ENCODE assay signal across 8 cellular contexts in genomic region chr15:75451202-75451673, GRCh38. TPM values are rescaled to one million over a fixed set of nuclear protein-coding genes. Genes with fewer than 3 reads are reported as not detected.
DNase-seq lines count a peak whose midpoint lies in the region; ATAC-seq and TF ChIP-seq lines count a peak whose summit lies in the region.

No MANE protein-coding gene starts in this region.

- H3K36me3 ChIP-seq in BJ (ENCODE audit: control insufficient read depth, insufficient read depth, low read length) (no peaks in the 10 kb centered on the region), Loucy (ENCODE audit: insufficient read depth, low read length) (peaks cover 8% of the 10 kb centered on the region; the same call in 1 of the 2 replicates), ectodermal cell (ENCODE audit: control insufficient read depth, insufficient read depth, low read length) (no peaks in the 10 kb centered on the region)

- H3K4me2 ChIP-seq in Loucy (ENCODE audit: low read depth, low read length, poor library complexity, severe bottlenecking), result peak overlapping the region; percentile 48

- 0% methylated on average over 30 to 39 of the region's 45 CpGs for WGBS in ectodermal cell, 2 experiments

- peak overlapping the region; percentile 97 for H3K9ac ChIP-seq in Loucy (ENCODE audit: low read depth, low read length, poor library complexity, severe bottlenecking)

- no peaks in the 10 kb centered on the region for H3K9me3 Mint-ChIP-seq in nephron

- peaks cover 16% of the 10 kb centered on the region for H3F3A ChIP-seq in Loucy (ENCODE audit: low read depth)

- CTCF ChIA-PET in BJ (lab: Yijun Ruan, JAX), result no interaction called here

- no peaks in the 10 kb centered on the region for H3K27me3 Mint-ChIP-seq in nephron (ENCODE audit: low read depth)

- peak overlapping the region; percentile 92 for H3K27ac ChIP-seq in ectodermal cell (ENCODE audit: insufficient read depth, low read depth, low read length, poor library complexity, severe bottlenecking)

- H3K4me1 ChIP-seq in Loucy (ENCODE audit: insufficient read depth, low read length, poor library complexity, severe bottlenecking) (peaks cover 40% of the 10 kb centered on the region), ectodermal cell (ENCODE audit: control insufficient read depth, insufficient read depth, low read length) (peaks cover 3% of the 10 kb centered on the region)

- peaks cover 24% of the 10 kb centered on the region for H3K4me1 Mint-ChIP-seq in nephron

- no peak for ATAC-seq in GM18909 (IDR thresholded peaks at IDR 0.05; ENCODE audit: poor library complexity, unreplicated experiment)

- H3K4me3 Mint-ChIP-seq in nephron, result peak overlapping the region; percentile 93 to 98 (median 95)

- POLR2A ChIA-PET in BJ (lab: Charles Lee), result no interaction called here

- TF ChIP-seq CTCF in BJ (IDR thresholded peaks at IDR 0.05; ENCODE audit: insufficient read depth, low read depth, low read length), result no peak
- TF ChIP-seq CTCF in Loucy (conservative IDR thresholded peaks at IDR 0.05; ENCODE audit: low read length), result no peak
- TF ChIP-seq CTCF in nephron (IDR thresholded peaks at IDR 0.05; ENCODE audit: unreplicated experiment in 3 of 3), result no peak

- H3K9me2 ChIP-seq in Loucy (replicated peaks; ENCODE audit: low read depth, low read length), result no peaks in the 10 kb centered on the region

- peak overlapping the region; percentile 98 to 100 (median 99) for H3K27ac Mint-ChIP-seq in nephron

- peaks cover 50% of the 10 kb centered on the region for H4K20me1 ChIP-seq in Loucy (ENCODE audit: insufficient read depth, low read length, poor library complexity, severe bottlenecking)

- H3K9me3 ChIP-seq in Loucy (ENCODE audit: insufficient read depth, low read depth, low read length) (no peaks in the 10 kb centered on the region), ectodermal cell (ENCODE audit: control insufficient read depth, low read length) (no peaks in the 10 kb centered on the region)

- H3K4me3 ChIP-seq in BJ (ENCODE audit: low read depth, low read length), result peak overlapping the region; percentile 90
- peak overlapping the region; percentile 79 for H3K4me3 ChIP-seq in Loucy (ENCODE audit: low read length, poor library complexity, severe bottlenecking)
- H3K4me3 ChIP-seq in ectodermal cell (ENCODE audit: insufficient read depth, low read depth, low read length), result peak overlapping the region; percentile 64

- no peak for DNase-seq in BJ (ENCODE audit: low read depth)
- no peak for DNase-seq in middle frontal gyrus (ENCODE audit: extremely low spot score, low spot score)
- DNase-seq in NCI-H2107 treated with DMSO at 0.1 percent for 48 hours (lab: John Stamatoyannopoulos, UW; ENCODE audit: unreplicated experiment), result no peak
- no peak for DNase-seq in stimulated activated CD8-positive, alpha-beta memory T cell treated with anti-CD3 and anti-CD28 coated beads, Interleukin-4, amount 100 ng/mL, for 48 hours

- peaks cover 51% of the 10 kb centered on the region for H3K79me2 ChIP-seq in Loucy (ENCODE audit: insufficient read depth, low read length)

- no peak overlapping the region for H2AFZ ChIP-seq in Loucy (ENCODE audit: low read length)

- H3K36me3 Mint-ChIP-seq in nephron (ENCODE audit: low read depth), result peaks cover 5% of the 10 kb centered on the region

- H3K27me3 ChIP-seq in BJ (ENCODE audit: control insufficient read depth, insufficient read depth, low read length), result no peaks in the 10 kb centered on the region
- no peaks in the 10 kb centered on the region for H3K27me3 ChIP-seq in Loucy (ENCODE audit: insufficient read depth, low read length, poor library complexity, severe bottlenecking)
- H3K27me3 ChIP-seq in ectodermal cell (ENCODE audit: control insufficient read depth, insufficient read depth, low read length, poor library complexity, severe bottlenecking), result no peaks in the 10 kb centered on the region

RNA-seq across cellular contexts. Expression of gene SIN3A, which starts 0.3 kb away (rescaled TPM):
- polyA plus RNA-seq in BJ (2011; rRNA removed), result 24.8 and 39.5 TPM in 2 replicates
- polyA minus RNA-seq in BJ (2011; rRNA and poly(A)+ RNA removed), result 56.6 and 59.8 TPM in 2 replicates
- 89.6 TPM for polyA plus RNA-seq in ectodermal cell (2013, experiment 1 of 4)
- polyA plus RNA-seq in ectodermal cell (2013, experiment 2 of 4), result 101 TPM
- 66.1 TPM for polyA plus RNA-seq in ectodermal cell (2013, experiment 3 of 4)
- polyA plus RNA-seq in ectodermal cell (2013, experiment 4 of 4), result 72.5 TPM
